In genomic region chr9:117412841-117413240, GRCh38 we compare ENCODE assay signal across 1 cellular context.
TF ChIP-seq lines count a peak whose summit lies in the region.

No MANE protein-coding gene starts in this region.

TF ChIP-seq in H1, 55 proteins besides CTCF, POLR2A, EP300 and RAD21:
- no peak for TF ChIP-seq PHF8 (conservative IDR thresholded peaks at IDR 0.05; ENCODE audit: low read depth, low read length)
- TF ChIP-seq EZH2 (IDR thresholded peaks at IDR 0.05; ENCODE audit: low read depth, low read length, severe bottlenecking) = no peak
- TF ChIP-seq HDAC6 (IDR thresholded peaks at IDR 0.05; ENCODE audit: low read depth, low read length) = no peak
- TF ChIP-seq MAX (IDR thresholded peaks at IDR 0.05) = no peak
- TF ChIP-seq BACH1 (IDR thresholded peaks at IDR 0.05; ENCODE audit: low read length) = no peak
- no peak for TF ChIP-seq CREB1 (IDR thresholded peaks at IDR 0.05)
- no peak for TF ChIP-seq CEBPB (IDR thresholded peaks at IDR 0.05; ENCODE audit: low read depth, low read length)
- TF ChIP-seq GABPA (IDR thresholded peaks at IDR 0.05; ENCODE audit: borderline replicate concordance, insufficient read depth, low read length) = no peak
- TF ChIP-seq KDM1A (IDR thresholded peaks at IDR 0.05; ENCODE audit: borderline replicate concordance, low read length) = no peak
- no peak for TF ChIP-seq E2F6 (IDR thresholded peaks at IDR 0.05)
- no peak for TF ChIP-seq FOSL1 (IDR thresholded peaks at IDR 0.05; ENCODE audit: insufficient read depth, low read depth, low read length)
- no peak for TF ChIP-seq BCL11A (IDR thresholded peaks at IDR 0.05; ENCODE audit: low read depth in 2 of 2, low read length in 2 of 2)
- no peak for TF ChIP-seq ASH2L (IDR thresholded peaks at IDR 0.05; ENCODE audit: low read length)
- TF ChIP-seq CHD1 (IDR thresholded peaks at IDR 0.05; ENCODE audit: low read depth, low read length) = no peak
- no peak for TF ChIP-seq SIRT6 (IDR thresholded peaks at IDR 0.05; ENCODE audit: low read length)
- TF ChIP-seq ATF2 (IDR thresholded peaks at IDR 0.05; ENCODE audit: low read length) = no peak
- no peak for TF ChIP-seq ATF3 (IDR thresholded peaks at IDR 0.05; ENCODE audit: insufficient read depth, low read depth, low read length)
- TF ChIP-seq SUZ12 (IDR thresholded peaks at IDR 0.05; ENCODE audit: low read length) = no peak
- no peak for TF ChIP-seq SP1 (IDR thresholded peaks at IDR 0.05; ENCODE audit: low read depth, low read length)
- TF ChIP-seq CHD2 (IDR thresholded peaks at IDR 0.05; ENCODE audit: low read length) = no peak
